ENCODE assay signal across 8 cellular contexts in genomic region chr4:112514449-112515277, GRCh38. TPM values are rescaled to one million over a fixed set of nuclear protein-coding genes. Genes with fewer than 3 reads are reported as not detected.
DNase-seq lines count a peak whose midpoint lies in the region; ATAC-seq and TF ChIP-seq lines count a peak whose summit lies in the region.

No MANE protein-coding gene starts in this region.

- H3K9me3 Mint-ChIP-seq in activated naive CD4-positive, alpha-beta T cell treated with anti-CD3 and anti-CD28 coated beads, Interleukin-2, amount 50 U/mL, for 72 hours = peaks cover 6 to 7% of the 10 kb centered on the region in 2 donors

- peaks cover 0 to 2% (median 0%) of the 10 kb centered on the region in 4 donors for H3K9me3 ChIP-seq in liver (ENCODE audit: control insufficient read depth in 4 of 4, low read length in 3 of 4)

- H3K27me3 ChIP-seq in liver (ENCODE audit: control insufficient read depth in 4 of 4, insufficient read depth in 4 of 4, low read length in 3 of 4) = peaks cover 10 to 46% (median 27%) of the 10 kb centered on the region in 4 donors

- peak; percentile 6 for ATAC-seq in GM19324 (IDR thresholded peaks at IDR 0.05; ENCODE audit: low FRiP score, unreplicated experiment)
- peak; percentile 24 for ATAC-seq in HG03432 (IDR thresholded peaks at IDR 0.05; ENCODE audit: unreplicated experiment)
- ATAC-seq in activated naive CD4-positive, alpha-beta T cell treated with anti-CD3 and anti-CD28 coated beads, Interleukin-2, amount 50 U/mL, for 72 hours = peak; percentile 17 to 23

- H3K36me3 Mint-ChIP-seq in activated naive CD4-positive, alpha-beta T cell treated with anti-CD3 and anti-CD28 coated beads, Interleukin-2, amount 50 U/mL, for 72 hours = peaks cover 16 to 30% of the 10 kb centered on the region in 2 donors

- peak overlapping the region; percentile 6 to 29 for H3K27ac Mint-ChIP-seq in activated naive CD4-positive, alpha-beta T cell treated with anti-CD3 and anti-CD28 coated beads, Interleukin-2, amount 50 U/mL, for 72 hours

- no peak for TF ChIP-seq CTCF in liver (IDR thresholded peaks at IDR 0.05; ENCODE audit: low read depth, low read length, missing input control)

- WGBS in liver = 4% methylated on average over 67 of the region's 67 CpGs
- 2% methylated on average over 67 of the region's 67 CpGs for WGBS in urinary bladder

- H3K4me3 ChIP-seq in liver (ENCODE audit: low read depth in 1 of 3, low read length in 3 of 3) = peak overlapping the region in 2 of 3 donors; percentile 14 to 53
- H3K4me3 ChIP-seq in urinary bladder (ENCODE audit: low read depth, low read length) = peak overlapping the region; percentile 43

- TF ChIP-seq RAD21 in liver (IDR thresholded peaks at IDR 0.05) = no peak

- DNase-seq in COR-L47 (lab: John Stamatoyannopoulos, UW) = peak; percentile 26
- no peak for DNase-seq in activated naive CD4-positive, alpha-beta T cell treated with anti-CD3 and anti-CD28 coated beads, Interleukin-2, amount 50 U/mL, for 72 hours (ENCODE audit: low spot score in 2 of 2)
- no peak for DNase-seq in central memory CD4-positive, alpha-beta T cell
- no peak for DNase-seq in stimulated activated naive CD4-positive, alpha-beta T cell treated with Interleukin-2 at 50 U/mL for 16 hours (lab: John Stamatoyannopoulos, UW)

- H3K9ac ChIP-seq in liver (ENCODE audit: low read depth in 1 of 2, low read length in 2 of 2) = no peak overlapping the region

- H3K27ac ChIP-seq in liver (ENCODE audit: low read depth in 1 of 2, low read length in 2 of 2) (no peak overlapping the region), urinary bladder (ENCODE audit: low read depth) (no peak overlapping the region)

- no peaks in the 10 kb centered on the region for H3K36me3 ChIP-seq in liver (ENCODE audit: control insufficient read depth in 4 of 4, insufficient read depth in 3 of 4, low read depth in 1 of 4, low read length in 3 of 4)
- H3K36me3 ChIP-seq in urinary bladder (ENCODE audit: insufficient read depth) = no peaks in the 10 kb centered on the region

- H3K4me1 ChIP-seq in liver (ENCODE audit: control insufficient read depth in 4 of 4, insufficient read depth in 4 of 4, low read length in 3 of 4) (peaks cover 28 to 49% (median 37%) of the 10 kb centered on the region in 4 donors), urinary bladder (ENCODE audit: insufficient read depth) (peaks cover 2% of the 10 kb centered on the region)

TF ChIP-seq in liver, 16 proteins besides CTCF, POLR2A, EP300 and RAD21:
- no peak for TF ChIP-seq HNF4G (IDR thresholded peaks at IDR 0.05)
- TF ChIP-seq REST (IDR thresholded peaks at IDR 0.05) = no peak
- TF ChIP-seq GABPA (IDR thresholded peaks at IDR 0.05 in 1 of 2, conservative IDR thresholded peaks at IDR 0.05 in 1 of 2) = no peak

RNA-seq across cellular contexts. Expression of gene NEUROG2, which starts 1.3 kb away (rescaled TPM):
- under 1 TPM in 1 of 2 donors, not detected in 1; 0.10 TPM for total RNA-seq in activated naive CD4-positive, alpha-beta T cell treated with anti-CD3 and anti-CD28 coated beads, Interleukin-2, amount 50 U/mL, for 72 hours
- not detected for total RNA-seq in liver
- polyA plus RNA-seq in liver = not detected
- not detected for total RNA-seq in urinary bladder
- not detected for polyA plus RNA-seq in urinary bladder
